In the genomic region with DNA sequence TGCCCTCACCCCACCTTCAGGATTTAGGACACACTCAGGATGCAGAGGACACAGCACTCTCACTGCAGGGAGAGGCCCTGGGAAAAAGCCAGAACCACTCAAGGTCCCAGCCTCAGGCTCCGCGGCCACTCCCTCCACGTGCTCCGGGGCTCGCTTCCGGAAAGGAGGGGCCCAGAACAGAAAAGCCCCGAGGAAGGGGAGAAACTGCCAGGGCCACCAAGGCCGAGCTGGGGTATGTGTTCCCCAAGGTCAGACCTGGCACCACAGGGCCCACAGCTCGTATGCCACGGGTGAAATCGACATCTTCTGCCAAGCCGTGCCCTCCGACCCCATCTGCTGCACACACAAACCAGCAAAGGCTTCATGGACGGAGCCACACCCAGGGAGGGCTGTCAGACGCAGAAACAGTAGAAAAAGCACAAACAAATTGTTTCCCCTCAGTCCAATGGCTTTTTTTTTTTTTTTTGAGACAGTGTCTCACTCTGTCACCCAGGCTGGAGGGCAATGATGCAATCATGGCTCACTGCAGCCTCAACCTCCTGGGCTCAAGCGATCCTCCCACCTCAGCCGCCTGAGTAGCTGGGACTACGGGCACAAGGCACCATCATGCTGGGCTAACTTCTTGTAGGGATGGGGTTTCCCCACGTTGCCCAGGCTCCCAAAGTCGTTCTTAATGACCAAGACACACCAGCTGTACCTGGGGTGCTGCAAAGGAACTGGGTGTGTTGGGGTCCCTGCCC, we compare ENCODE assay signal across 1 cellular context.
TF ChIP-seq lines count a peak whose summit lies in the region.

No MANE protein-coding gene starts in this region.

TF ChIP-seq in K562, 482 proteins besides CTCF, POLR2A, EP300 and RAD21 (continues in another document):
- TF ChIP-seq NR2C1 (IDR thresholded peaks at IDR 0.05) (peak; percentile 69; the same call in 1 of the 2 replicates), NR2C1 (tag; IDR thresholded peaks at IDR 0.05) (peak; percentile 53; the same call in 1 of the 2 replicates), ZNF561 (CRISPR knock-in tag; conservative IDR thresholded peaks at IDR 0.05) (no peak), CREB1 (IDR thresholded peaks at IDR 0.05) (no peak), CREB1 (CRISPR knock-in tag; IDR thresholded peaks at IDR 0.05) (no peak), ZBED1 (IDR thresholded peaks at IDR 0.05) (no peak), ZNF407 (IDR thresholded peaks at IDR 0.05; ENCODE audit: low read depth) (no peak), KDM4B (IDR thresholded peaks at IDR 0.05; ENCODE audit: borderline replicate concordance in 2 of 2, low read depth in 1 of 2) (no peak), FOSL1 (tag; conservative IDR thresholded peaks at IDR 0.05) (no peak), ZNF77 (CRISPR knock-in tag; IDR thresholded peaks at IDR 0.05) (no peak), PYGO2 (tag; IDR thresholded peaks at IDR 0.05) (no peak), CHD1 (IDR thresholded peaks at IDR 0.05; ENCODE audit: low read length) (no peak), ZNF586 (CRISPR knock-in tag; conservative IDR thresholded peaks at IDR 0.05) (no peak), ILF3 (IDR thresholded peaks at IDR 0.05; ENCODE audit: borderline replicate concordance) (no peak), ZNF668 (CRISPR knock-in tag; IDR thresholded peaks at IDR 0.05) (no peak), NFIX (CRISPR knock-in tag; IDR thresholded peaks at IDR 0.05; ENCODE audit: low read depth) (no peak), GABPB1 (CRISPR knock-in tag; IDR thresholded peaks at IDR 0.05) (no peak), ARID2 (IDR thresholded peaks at IDR 0.05) (no peak), ZFP36 (IDR thresholded peaks at IDR 0.05; ENCODE audit: low read depth, low read length, partially characterized antibody) (no peak), MEF2D (tag; conservative IDR thresholded peaks at IDR 0.05; ENCODE audit: low read depth) (no peak)
- TF ChIP-seq, protein P1, sequence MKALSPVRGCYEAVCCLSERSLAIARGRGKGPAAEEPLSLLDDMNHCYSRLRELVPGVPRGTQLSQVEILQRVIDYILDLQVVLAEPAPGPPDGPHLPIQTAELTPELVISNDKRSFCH (CRISPR knock-in tag; IDR thresholded peaks at IDR 0.05): no peak
- TF ChIP-seq, protein P1 (tag; IDR thresholded peaks at IDR 0.05): no peak
- TF ChIP-seq, protein P2, sequence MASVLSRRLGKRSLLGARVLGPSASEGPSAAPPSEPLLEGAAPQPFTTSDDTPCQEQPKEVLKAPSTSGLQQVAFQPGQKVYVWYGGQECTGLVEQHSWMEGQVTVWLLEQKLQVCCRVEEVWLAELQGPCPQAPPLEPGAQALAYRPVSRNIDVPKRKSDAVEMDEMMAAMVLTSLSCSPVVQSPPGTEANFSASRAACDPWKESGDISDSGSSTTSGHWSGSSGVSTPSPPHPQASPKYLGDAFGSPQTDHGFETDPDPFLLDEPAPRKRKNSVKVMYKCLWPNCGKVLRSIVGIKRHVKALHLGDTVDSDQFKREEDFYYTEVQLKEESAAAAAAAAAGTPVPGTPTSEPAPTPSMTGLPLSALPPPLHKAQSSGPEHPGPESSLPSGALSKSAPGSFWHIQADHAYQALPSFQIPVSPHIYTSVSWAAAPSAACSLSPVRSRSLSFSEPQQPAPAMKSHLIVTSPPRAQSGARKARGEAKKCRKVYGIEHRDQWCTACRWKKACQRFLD (CRISPR knock-in tag; IDR thresholded peaks at IDR 0.05): no peak
- TF ChIP-seq, protein P3, sequence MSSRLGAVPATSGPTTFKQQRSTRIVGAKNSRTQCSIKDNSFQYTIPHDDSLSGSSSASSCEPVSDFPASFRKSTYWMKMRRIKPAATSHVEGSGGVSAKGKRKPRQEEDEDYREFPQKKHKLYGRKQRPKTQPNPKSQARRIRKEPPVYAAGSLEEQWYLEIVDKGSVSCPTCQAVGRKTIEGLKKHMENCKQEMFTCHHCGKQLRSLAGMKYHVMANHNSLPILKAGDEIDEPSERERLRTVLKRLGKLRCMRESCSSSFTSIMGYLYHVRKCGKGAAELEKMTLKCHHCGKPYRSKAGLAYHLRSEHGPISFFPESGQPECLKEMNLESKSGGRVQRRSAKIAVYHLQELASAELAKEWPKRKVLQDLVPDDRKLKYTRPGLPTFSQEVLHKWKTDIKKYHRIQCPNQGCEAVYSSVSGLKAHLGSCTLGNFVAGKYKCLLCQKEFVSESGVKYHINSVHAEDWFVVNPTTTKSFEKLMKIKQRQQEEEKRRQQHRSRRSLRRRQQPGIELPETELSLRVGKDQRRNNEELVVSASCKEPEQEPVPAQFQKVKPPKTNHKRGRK (tag; IDR thresholded peaks at IDR 0.05): no peak
- TF ChIP-seq, protein P4, sequence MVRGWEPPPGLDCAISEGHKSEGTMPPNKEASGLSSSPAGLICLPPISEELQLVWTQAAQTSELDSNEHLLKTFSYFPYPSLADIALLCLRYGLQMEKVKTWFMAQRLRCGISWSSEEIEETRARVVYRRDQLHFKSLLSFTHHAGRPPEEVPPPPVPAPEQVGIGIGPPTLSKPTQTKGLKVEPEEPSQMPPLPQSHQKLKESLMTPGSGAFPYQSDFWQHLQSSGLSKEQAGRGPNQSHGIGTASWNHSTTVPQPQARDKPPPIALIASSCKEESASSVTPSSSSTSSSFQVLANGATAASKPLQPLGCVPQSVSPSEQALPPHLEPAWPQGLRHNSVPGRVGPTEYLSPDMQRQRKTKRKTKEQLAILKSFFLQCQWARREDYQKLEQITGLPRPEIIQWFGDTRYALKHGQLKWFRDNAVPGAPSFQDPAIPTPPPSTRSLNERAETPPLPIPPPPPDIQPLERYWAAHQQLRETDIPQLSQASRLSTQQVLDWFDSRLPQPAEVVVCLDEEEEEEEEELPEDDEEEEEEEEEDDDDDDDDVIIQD (CRISPR knock-in tag; IDR thresholded peaks at IDR 0.05): no peak
- TF ChIP-seq, protein P5, sequence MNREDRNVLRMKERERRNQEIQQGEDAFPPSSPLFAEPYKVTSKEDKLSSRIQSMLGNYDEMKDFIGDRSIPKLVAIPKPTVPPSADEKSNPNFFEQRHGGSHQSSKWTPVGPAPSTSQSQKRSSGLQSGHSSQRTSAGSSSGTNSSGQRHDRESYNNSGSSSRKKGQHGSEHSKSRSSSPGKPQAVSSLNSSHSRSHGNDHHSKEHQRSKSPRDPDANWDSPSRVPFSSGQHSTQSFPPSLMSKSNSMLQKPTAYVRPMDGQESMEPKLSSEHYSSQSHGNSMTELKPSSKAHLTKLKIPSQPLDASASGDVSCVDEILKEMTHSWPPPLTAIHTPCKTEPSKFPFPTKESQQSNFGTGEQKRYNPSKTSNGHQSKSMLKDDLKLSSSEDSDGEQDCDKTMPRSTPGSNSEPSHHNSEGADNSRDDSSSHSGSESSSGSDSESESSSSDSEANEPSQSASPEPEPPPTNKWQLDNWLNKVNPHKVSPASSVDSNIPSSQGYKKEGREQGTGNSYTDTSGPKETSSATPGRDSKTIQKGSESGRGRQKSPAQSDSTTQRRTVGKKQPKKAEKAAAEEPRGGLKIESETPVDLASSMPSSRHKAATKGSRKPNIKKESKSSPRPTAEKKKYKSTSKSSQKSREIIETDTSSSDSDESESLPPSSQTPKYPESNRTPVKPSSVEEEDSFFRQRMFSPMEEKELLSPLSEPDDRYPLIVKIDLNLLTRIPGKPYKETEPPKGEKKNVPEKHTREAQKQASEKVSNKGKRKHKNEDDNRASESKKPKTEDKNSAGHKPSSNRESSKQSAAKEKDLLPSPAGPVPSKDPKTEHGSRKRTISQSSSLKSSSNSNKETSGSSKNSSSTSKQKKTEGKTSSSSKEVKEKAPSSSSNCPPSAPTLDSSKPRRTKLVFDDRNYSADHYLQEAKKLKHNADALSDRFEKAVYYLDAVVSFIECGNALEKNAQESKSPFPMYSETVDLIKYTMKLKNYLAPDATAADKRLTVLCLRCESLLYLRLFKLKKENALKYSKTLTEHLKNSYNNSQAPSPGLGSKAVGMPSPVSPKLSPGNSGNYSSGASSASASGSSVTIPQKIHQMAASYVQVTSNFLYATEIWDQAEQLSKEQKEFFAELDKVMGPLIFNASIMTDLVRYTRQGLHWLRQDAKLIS (CRISPR knock-in tag; IDR thresholded peaks at IDR 0.05): no peak
